In genomic region chr6:73509851-73510250, GRCh38 we compare ENCODE assay signal across 24 cellular contexts. TPM values are rescaled to one million over a fixed set of nuclear protein-coding genes. Genes with fewer than 3 reads are reported as not detected.
DNase-seq lines count a peak whose midpoint lies in the region; ATAC-seq, FAIRE-seq and TF ChIP-seq lines count a peak whose summit lies in the region.
"Had no signal": no experiment of that assay in that cellular context is flagged by ENCODE, and none has a peak within 500 bp of the region (broad histone marks: within the 10 kb centered on the region; RNA-seq: fewer than 3 reads in every experiment).

No MANE protein-coding gene starts in this region.

- in situ Hi-C loops in IMR-90 (cut with MboI; ENCODE audit: low sequenced_read_pairs), result no loop called here

- POLR2A ChIA-PET in A549 (lab: Yijun Ruan, JAX) (no interaction called here), IMR-90 (lab: Charles Lee; ENCODE audit: unreplicated experiment) (interaction anchor here (0.6 kb wide), 1 partner anchor 11 kb away, joined by 8 read pairs; the partner anchor contains the start of gene EEF1A1)

- no peak overlapping the region for H3K27ac ChIP-seq in A549
- H3K27ac ChIP-seq in IMR-90 (ENCODE audit: insufficient read depth, low read length), result no peak overlapping the region
- H3K27ac ChIP-seq: GM23248 had no signal

- WGBS in A549 (ENCODE audit: missing lambda C conversion rate), result 91% methylated on average over 1 of the region's 1 CpG
- no CpG with 5 or more reads among the region's 1 CpG for WGBS in IMR-90 (ENCODE audit: extremely low coverage in 2 of 2, insufficient read length in 1 of 2), 2 experiments

- H2AK5ac ChIP-seq in IMR-90 (ENCODE audit: low read depth, low read length), result no peak overlapping the region

- H2AK9ac ChIP-seq in IMR-90 (replicated peaks; ENCODE audit: low read depth, low read length, poor library complexity), result no peak overlapping the region

- H4K20me1 ChIP-seq in IMR-90 (ENCODE audit: insufficient read depth, low read length), result peaks cover 24% of the 10 kb centered on the region

- no peak overlapping the region for H2BK15ac ChIP-seq in IMR-90 (ENCODE audit: low read depth, low read length)

- H3K79me1 ChIP-seq in IMR-90 (ENCODE audit: low read depth in 1 of 2, low read length in 2 of 2), result peaks cover 0 to 4% of the 10 kb centered on the region in 2 experiments; a peak in 1 of 4 replicates

- no peaks in the 10 kb centered on the region for H3K9me1 ChIP-seq in IMR-90 (ENCODE audit: insufficient read depth, low read length)

- H2BK120ac ChIP-seq in IMR-90 (ENCODE audit: low read depth, low read length), result no peak overlapping the region

- FAIRE-seq in A549 (lab: Jason Lieb, UNC), result no peak
- FAIRE-seq: A204.1, D721Med, GM12891, K562 had no signal

- no peaks in the 10 kb centered on the region for H3K27me3 Mint-ChIP-seq in activated T-cell treated with anti-CD3 and anti-CD28 coated beads, Interleukin-2, amount 50 U/mL, for 24 hours
- H3K27me3 Mint-ChIP-seq in memory B cell, result no peaks in the 10 kb centered on the region
- H3K27me3 Mint-ChIP-seq: B cell had no signal

- CTCF ChIA-PET in A549 (lab: Yijun Ruan, JAX) (interaction anchor here (2.0 kb wide), 1 partner anchor 13 kb away, joined by 4 read pairs; no protein-coding TSS in a partner anchor), IMR-90 (lab: Yijun Ruan, JAX) (interaction anchor here (0.7 kb wide), 1 partner anchor 26 kb away, joined by 4 read pairs; no protein-coding TSS in a partner anchor)

- H2BK20ac ChIP-seq in IMR-90 (ENCODE audit: low read depth, low read length), result no peak overlapping the region

- H3K36me3 Mint-ChIP-seq in activated T-cell treated with anti-CD3 and anti-CD28 coated beads, Interleukin-2, amount 50 U/mL, for 24 hours (ENCODE audit: low read depth), result peaks cover 29% of the 10 kb centered on the region
- peaks cover 5% of the 10 kb centered on the region for H3K36me3 Mint-ChIP-seq in memory B cell

- no peak overlapping the region for H4K5ac ChIP-seq in IMR-90 (ENCODE audit: low read depth, low read length)

- TF ChIP-seq POLR2A in A549 (IDR thresholded peaks at IDR 0.05; ENCODE audit: low read length) (no peak), IMR-90 (IDR thresholded peaks at IDR 0.05; ENCODE audit: low read depth, low read length) (peak; percentile 39; the same call in 1 of the 2 replicates)

- H4K8ac ChIP-seq in IMR-90 (ENCODE audit: low read depth in 2 of 2, low read length in 2 of 2), result no peak overlapping the region

- no peak overlapping the region for H3K4me3 Mint-ChIP-seq in activated T-cell treated with anti-CD3 and anti-CD28 coated beads, Interleukin-2, amount 50 U/mL, for 24 hours
- H3K4me3 Mint-ChIP-seq in memory B cell, result no peak overlapping the region
- H3K4me3 Mint-ChIP-seq: B cell, CD14-positive monocyte had no signal

- no peak overlapping the region for H3K14ac ChIP-seq in IMR-90 (replicated peaks; ENCODE audit: low read depth, low read length)

- H3K4me1 ChIP-seq in A549 (peaks cover 2% of the 10 kb centered on the region), IMR-90 (ENCODE audit: control insufficient read depth, insufficient read depth, low read length) (0 out of 2 replicates have a peak, but pooled peaks cover 2% of the 10 kb centered on the region)

- peaks cover 10% of the 10 kb centered on the region for H3K4me1 Mint-ChIP-seq in activated T-cell treated with anti-CD3 and anti-CD28 coated beads, Interleukin-2, amount 50 U/mL, for 24 hours (ENCODE audit: low read depth)
- H3K4me1 Mint-ChIP-seq in memory B cell, result peaks cover 6% of the 10 kb centered on the region

- no peak overlapping the region for H3K56ac ChIP-seq in IMR-90 (ENCODE audit: extremely low read depth, insufficient read depth, low read length)

- H3K36me3 ChIP-seq in IMR-90 (ENCODE audit: control insufficient read depth, insufficient read depth, low read length), result 0 out of 2 replicates have a peak, but pooled peaks cover 2% of the 10 kb centered on the region

- TF ChIP-seq EP300 in A549 (IDR thresholded peaks at IDR 0.05), result no peak

- no peak overlapping the region for H3K18ac ChIP-seq in IMR-90 (ENCODE audit: low read depth, low read length)

- H3K27me3 ChIP-seq in IMR-90 (ENCODE audit: control insufficient read depth, insufficient read depth, low read length), result no peaks in the 10 kb centered on the region

- intact Hi-C loops in IMR-90 (cut with micrococcal nuclease), result no loop called here

- no peaks in the 10 kb centered on the region for H3K9me3 ChIP-seq in A549
- H3K9me3 ChIP-seq in IMR-90 (ENCODE audit: control insufficient read depth, insufficient read depth, low read length), result no peaks in the 10 kb centered on the region
- H3K9me3 ChIP-seq: HAP-1 had no signal

- no peak overlapping the region for H4K91ac ChIP-seq in IMR-90 (ENCODE audit: insufficient read depth, low read depth, low read length)

- no peak overlapping the region for H3K4ac ChIP-seq in IMR-90 (ENCODE audit: low read depth, low read length)

- ATAC-seq in A549 (no peak), IMR-90 (ENCODE audit: low read depth) (no peak), memory B cell (ENCODE audit: low read depth) (no peak), GM18870 (IDR thresholded peaks at IDR 0.05; ENCODE audit: unreplicated experiment) (no peak), HG03442 (IDR thresholded peaks at IDR 0.05; ENCODE audit: unreplicated experiment) (no peak)
- ATAC-seq: K562 had no signal

- H3K27ac Mint-ChIP-seq in activated T-cell treated with anti-CD3 and anti-CD28 coated beads, Interleukin-2, amount 50 U/mL, for 24 hours, result peak overlapping the region; percentile 63
- peak overlapping the region; percentile 59 for H3K27ac Mint-ChIP-seq in memory B cell
- H3K27ac Mint-ChIP-seq: B cell had no signal

- dilution Hi-C loops in IMR-90 (cut with HindIII; ENCODE audit: low sequenced_read_pairs, unreplicated experiment), result no loop called here

- DNase-seq in activated T-cell treated with anti-CD3 and anti-CD28 coated beads, Interleukin-2, amount 50 U/mL, for 24 hours, result no peak
- DNase-seq in activated T-cell treated with anti-CD3 and anti-CD28 coated beads for 4 hours (no peak), A549 (ENCODE audit: low read depth in 1 of 2, low spot score in 1 of 2) (no peak), IMR-90 (no peak), memory B cell (ENCODE audit: low spot score in 2 of 2) (no peak)
- DNase-seq: DND-41, GM23248, NCI-H1092, NCI-H1436, NCI-H187 treated with DMSO at 0.1 percent for 48 hours, NCI-H2107, NCI-H446 treated with DMSO at 0.1 percent for 48 hours, NCI-H526 treated with DMSO at 0.1 percent for 48 hours, Right ventricle myocardium superior had no signal

- H2AFZ ChIP-seq in IMR-90 (replicated peaks; ENCODE audit: low read length, poor library complexity), result no peak overlapping the region
- H2AFZ ChIP-seq: GM23248 had no signal

- H3K9me3 Mint-ChIP-seq in activated T-cell treated with anti-CD3 and anti-CD28 coated beads, Interleukin-2, amount 50 U/mL, for 24 hours, result no peaks in the 10 kb centered on the region
- H3K9me3 Mint-ChIP-seq in memory B cell, result no peaks in the 10 kb centered on the region

- BruUV-seq in IMR-90 (replicated peaks; lab: Mats Ljungman, UMichigan), result no TSS peak

- no peak overlapping the region for H2BK5ac ChIP-seq in IMR-90 (ENCODE audit: low read depth, low read length, poor library complexity, severe bottlenecking)

- TF ChIP-seq RAD21 in A549 (conservative IDR thresholded peaks at IDR 0.05 in 1 of 2, IDR thresholded peaks at IDR 0.05 in 1 of 2), result no peak
- TF ChIP-seq RAD21 in IMR-90 (IDR thresholded peaks at IDR 0.05; ENCODE audit: low read length), result no peak

- H3K4me2 ChIP-seq in A549, result no peak overlapping the region
- H3K4me2 ChIP-seq in IMR-90 (ENCODE audit: low read depth, low read length), result no peak overlapping the region

- no peak overlapping the region for H3K23ac ChIP-seq in IMR-90 (ENCODE audit: low read depth, low read length)

- TF ChIP-seq CTCF in A549 (IDR thresholded peaks at IDR 0.05), result no peak
- no peak for TF ChIP-seq CTCF in IMR-90 (conservative IDR thresholded peaks at IDR 0.05; ENCODE audit: low read depth, low read length)

- H3K9ac ChIP-seq in IMR-90 (ENCODE audit: low read depth, low read length), result no peak overlapping the region
- H3K9ac ChIP-seq: GM23248 had no signal

- H3K4me3 ChIP-seq in A549 (no peak overlapping the region), IMR-90 (ENCODE audit: insufficient read depth, low read depth, low read length) (no peak overlapping the region)
- H3K4me3 ChIP-seq: GM23248, HAP-1, K562 had no signal

TF ChIP-seq in A549, 52 proteins besides CTCF, POLR2A, EP300 and RAD21 (continues in another document):
- TF ChIP-seq HOXB5 (CRISPR knock-in tag; IDR thresholded peaks at IDR 0.05), result no peak

RNA-seq across cellular contexts. Expression of gene EEF1A1, which starts 11.0 kb away (rescaled TPM):
- polyA plus RNA-seq in A549 (2011; rRNA removed) (9,755 and 11,157 TPM in 2 replicates), A549 (2017; fragmentation: RNase III; extraction: RNeasy Plus Mini Kit Qiagen cat#74134 plus additional on column Dnase treatment) (5,475 to 5,777 TPM (median 5,660 TPM) in 3 replicates), IMR-90 (2012; rRNA removed) (11,870 and 14,757 TPM in 2 replicates)
- 5,099 and 5,614 TPM in 2 replicates for polyA plus RNA-seq in A549 (2012; cell fraction: cytosol; rRNA removed)
- 2,093 and 3,668 TPM in 2 replicates for polyA plus RNA-seq in A549 (2012; cell fraction: nucleus; rRNA removed)
- polyA minus RNA-seq in A549 (2011; rRNA and poly(A)+ RNA removed), result 8,330 and 9,279 TPM in 2 replicates
- total RNA-seq in IMR-90 (2012; rRNA removed), result 28,223 and 30,152 TPM in 2 replicates
- 7,454 and 10,082 TPM in 2 replicates for polyA plus RNA-seq in IMR-90 (2012; cell fraction: cytosol; rRNA removed)
- polyA plus RNA-seq in IMR-90 (2012; cell fraction: nucleus; rRNA removed; ENCODE audit: low replicate concordance), result 1,642 and 5,672 TPM in 2 replicates

RNA-seq across cellular contexts. Expression of gene MTO1, which starts 48.3 kb away (rescaled TPM):
- polyA plus RNA-seq in A549 (2011; rRNA removed) (19.9 and 22.1 TPM in 2 replicates), A549 (2017; fragmentation: RNase III; extraction: RNeasy Plus Mini Kit Qiagen cat#74134 plus additional on column Dnase treatment) (11.4 to 13.5 TPM (median 12.8 TPM) in 3 replicates), IMR-90 (2012; rRNA removed) (12.7 and 15.0 TPM in 2 replicates)
- polyA plus RNA-seq in A549 (2012; cell fraction: cytosol; rRNA removed), result 7.9 TPM in 2 replicates
- 10.3 and 14.8 TPM in 2 replicates for polyA plus RNA-seq in A549 (2012; cell fraction: nucleus; rRNA removed)
- polyA minus RNA-seq in A549 (2011; rRNA and poly(A)+ RNA removed), result 10.6 and 11.0 TPM in 2 replicates
- 34.7 and 39.8 TPM in 2 replicates for total RNA-seq in IMR-90 (2012; rRNA removed)
- polyA plus RNA-seq in IMR-90 (2012; cell fraction: cytosol; rRNA removed), result 4.3 and 6.3 TPM in 2 replicates
- polyA plus RNA-seq in IMR-90 (2012; cell fraction: nucleus; rRNA removed; ENCODE audit: low replicate concordance), result 12.2 and 32.1 TPM in 2 replicates

RNA-seq across cellular contexts. Expression of gene CGAS, which starts 57.8 kb away (rescaled TPM):
- polyA plus RNA-seq in A549 (2011; rRNA removed) (4.6 and 7.2 TPM in 2 replicates), A549 (2017; fragmentation: RNase III; extraction: RNeasy Plus Mini Kit Qiagen cat#74134 plus additional on column Dnase treatment) (4.7 to 4.9 TPM (median 4.9 TPM) in 3 replicates), IMR-90 (2012; rRNA removed) (1.3 and 1.5 TPM in 2 replicates)
- polyA plus RNA-seq in A549 (2012; cell fraction: cytosol; rRNA removed), result 2.6 and 3.1 TPM in 2 replicates
- 3.9 and 4.5 TPM in 2 replicates for polyA plus RNA-seq in A549 (2012; cell fraction: nucleus; rRNA removed)
- polyA minus RNA-seq in A549 (2011; rRNA and poly(A)+ RNA removed), result 1.9 and 2.6 TPM in 2 replicates
- 1.6 and 4.2 TPM in 2 replicates for total RNA-seq in IMR-90 (2012; rRNA removed)
- 1.1 and 1.2 TPM in 2 replicates for polyA plus RNA-seq in IMR-90 (2012; cell fraction: cytosol; rRNA removed)
- 1.1 and 1.3 TPM in 2 replicates for polyA plus RNA-seq in IMR-90 (2012; cell fraction: nucleus; rRNA removed; ENCODE audit: low replicate concordance)
- total RNA-seq: SK-MEL-5 had no signal
